Comparison of ENCODE assay signal across 25 cellular contexts in the genomic region with DNA sequence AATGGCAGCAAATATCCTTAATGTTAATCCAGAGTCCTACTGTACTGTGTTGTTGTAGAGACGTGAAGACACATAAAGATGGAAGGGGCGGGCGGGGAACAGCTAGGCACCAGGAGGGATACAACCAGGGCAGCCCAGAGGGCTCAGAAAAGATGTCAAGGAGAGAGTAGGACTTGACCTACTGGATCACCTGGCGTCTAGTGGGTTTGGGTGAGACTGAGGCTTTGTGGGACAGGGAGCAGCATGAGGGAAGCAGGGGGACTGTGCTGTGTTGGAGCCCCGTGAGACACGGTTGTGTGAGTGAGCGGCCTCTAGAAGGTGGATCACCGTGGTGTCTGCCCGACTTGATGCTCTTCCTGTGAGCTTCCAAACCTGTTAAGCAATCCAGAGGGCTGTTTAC.
DNase-seq lines count a peak whose midpoint lies in the region; ATAC-seq, FAIRE-seq and TF ChIP-seq lines count a peak whose summit lies in the region.
"Had no signal": no experiment of that assay in that cellular context is flagged by ENCODE, and none has a peak within 500 bp of the region (broad histone marks: within the 10 kb centered on the region; RNA-seq: fewer than 3 reads in every experiment).

No MANE protein-coding gene starts in this region.

- BruUV-seq in PC-3 (replicated peaks; lab: Mats Ljungman, UMichigan), result no TSS peak

- H2BK15ac ChIP-seq in mesenchymal stem cell (ENCODE audit: low read depth, poor library complexity, severe bottlenecking), result peak overlapping the region; percentile 90

- H3K36me3 Mint-ChIP-seq in CD14-positive monocyte (peaks cover 14 to 21% of the 10 kb centered on the region in 2 donors), astrocyte (ENCODE audit: low read depth, unreplicated experiment) (peaks cover 2% of the 10 kb centered on the region)
- H3K36me3 Mint-ChIP-seq: CD4-positive, CD25-positive, alpha-beta regulatory T cell; CD8-positive, alpha-beta T cell had no signal

- H3K27me3 ChIP-seq in astrocyte (ENCODE audit: insufficient read depth, low read length) (no peaks in the 10 kb centered on the region), mesenchymal stem cell (ENCODE audit: control insufficient read depth in 1 of 2, insufficient read depth in 1 of 2, low read length in 2 of 2) (no peaks in the 10 kb centered on the region), PC-3 (ENCODE audit: low read length) (no peaks in the 10 kb centered on the region)
- H3K27me3 ChIP-seq: BE2C; BLaER1 treated with 17β-estradiol and CSF1 and Interleukin-3, amounts not matched to agents 10 nM and 100 nM had no signal

- H3K4me3 ChIP-seq in astrocyte (ENCODE audit: insufficient read depth, low read depth, low read length), result no peak overlapping the region
- H3K4me3 ChIP-seq in mesenchymal stem cell (ENCODE audit: insufficient read depth in 1 of 2, low read depth in 1 of 2, low read length in 2 of 2), result no peak overlapping the region
- no peak overlapping the region for H3K4me3 ChIP-seq in PC-3 (ENCODE audit: low read length)
- H3K4me3 ChIP-seq: A549; BLaER1 treated with 17β-estradiol and CSF1 and Interleukin-3, amounts not matched to agents 10 nM and 100 nM; GM23248 had no signal

- TF ChIP-seq CTCF in CD14-positive monocyte (IDR thresholded peaks at IDR 0.05), result no peak
- TF ChIP-seq CTCF in astrocyte (IDR thresholded peaks at IDR 0.05; ENCODE audit: insufficient read depth, low read depth, low read length), result no peak
- TF ChIP-seq CTCF in PC-3 (conservative IDR thresholded peaks at IDR 0.05; ENCODE audit: low read depth, low read length), result no peak

- peaks cover 3% of the 10 kb centered on the region for H3K79me1 ChIP-seq in mesenchymal stem cell (replicated peaks; ENCODE audit: low read length, poor library complexity, severe bottlenecking)

- H4K20me1 ChIP-seq in astrocyte (ENCODE audit: insufficient read depth, low read length), result no peaks in the 10 kb centered on the region
- no peaks in the 10 kb centered on the region for H4K20me1 ChIP-seq in PC-3 (ENCODE audit: low read length)
- H4K20me1 ChIP-seq: BLaER1 treated with 17β-estradiol and CSF1 and Interleukin-3, amounts not matched to agents 10 nM and 100 nM had no signal

- DNase-seq in CD14-positive monocyte (ENCODE audit: low spot score), result no peak
- no peak for DNase-seq in astrocyte (ENCODE audit: low read depth)
- no peak for DNase-seq in mesenchymal stem cell
- DNase-seq in ureter (ENCODE audit: low spot score), result peak; percentile 20
- DNase-seq in sciatic nerve (ENCODE audit: low spot score), result no peak
- no peak for DNase-seq in C1 segment of cervical spinal cord (lab: John Stamatoyannopoulos, UW)
- no peak for DNase-seq in PC-3
- DNase-seq: 8988T; ACHN; AML-193; BE2C; Caco-2; CD4-positive, CD25-positive, alpha-beta regulatory T cell; DMS153; DND-41; GM23248; H7 had no signal

- no peaks in the 10 kb centered on the region for H3F3A ChIP-seq in PC-3 (ENCODE audit: low read length, unreplicated experiment)

- peak overlapping the region; percentile 33 to 96 for H2BK12ac ChIP-seq in mesenchymal stem cell (ENCODE audit: low read length in 2 of 2)

- no peak overlapping the region for H3K27ac ChIP-seq in astrocyte (ENCODE audit: low read depth, low read length)
- no peak overlapping the region for H3K27ac ChIP-seq in mesenchymal stem cell (ENCODE audit: low read length, poor library complexity, severe bottlenecking)
- no peak overlapping the region for H3K27ac ChIP-seq in PC-3 (ENCODE audit: low read length)
- H3K27ac ChIP-seq: A549; BLaER1 treated with 17β-estradiol and CSF1 and Interleukin-3, amounts not matched to agents 10 nM and 100 nM; GM23248 had no signal

- H3K4me1 Mint-ChIP-seq in CD14-positive monocyte (peaks cover 86% of the 10 kb centered on the region), astrocyte (ENCODE audit: low read depth, unreplicated experiment) (peaks cover 49% of the 10 kb centered on the region)
- H3K4me1 Mint-ChIP-seq: CD4-positive, CD25-positive, alpha-beta regulatory T cell had no signal

- H3K4me1 ChIP-seq in astrocyte (ENCODE audit: insufficient read depth, low read length), result peaks cover 27% of the 10 kb centered on the region
- peaks cover 9% of the 10 kb centered on the region for H3K4me1 ChIP-seq in mesenchymal stem cell (ENCODE audit: control insufficient read depth, insufficient read depth, low read depth, low read length)
- H3K4me1 ChIP-seq in PC-3 (ENCODE audit: insufficient read depth, low read length), result peaks cover 9% of the 10 kb centered on the region; the same call in 1 of the 2 replicates
- H3K4me1 ChIP-seq: A549, BE2C, Caco-2 had no signal

- POLR2A ChIA-PET in PC-3 (lab: Charles Lee; ENCODE audit: unreplicated experiment), result no interaction called here

- H3K27ac Mint-ChIP-seq in CD14-positive monocyte, result peak overlapping the region in 4 of 7 donors; percentile 10 to 59 (median 36)
- peak overlapping the region; percentile 54 for H3K27ac Mint-ChIP-seq in astrocyte (ENCODE audit: unreplicated experiment)
- H3K27ac Mint-ChIP-seq: CD4-positive, CD25-positive, alpha-beta regulatory T cell; CD8-positive, alpha-beta T cell had no signal

- peak overlapping the region in 1 of 2 experiments; percentile 82 for H3K4ac ChIP-seq in mesenchymal stem cell (ENCODE audit: low read depth in 1 of 2, low read length in 2 of 2)

- 94% methylated on average over 9 of the region's 9 CpGs for WGBS in mesenchymal stem cell

- H3K9me3 Mint-ChIP-seq in CD14-positive monocyte (peaks cover 0 to 2% (median 0%) of the 10 kb centered on the region in 7 donors), astrocyte (ENCODE audit: unreplicated experiment) (peaks cover 3% of the 10 kb centered on the region)
- H3K9me3 Mint-ChIP-seq: CD8-positive, alpha-beta T cell had no signal

- peak overlapping the region; percentile 56 to 93 for H3K18ac ChIP-seq in mesenchymal stem cell (ENCODE audit: low read depth in 1 of 2, low read length in 2 of 2)

- intact Hi-C loops in CD14-positive monocyte (cut with micrococcal nuclease) (loop anchor here in 1 of 2 donors (5.0 kb wide), 1 partner anchor 87 kb away; no protein-coding TSS in a partner anchor), sciatic nerve (cut with DNase I) (no loop called here), PC-3 (cut with micrococcal nuclease) (no loop called here)

- H3K9me3 ChIP-seq in astrocyte (ENCODE audit: insufficient read depth, low read depth, low read length), result no peaks in the 10 kb centered on the region
- peaks cover under 1% of the 10 kb centered on the region for H3K9me3 ChIP-seq in mesenchymal stem cell (ENCODE audit: control insufficient read depth, low read length)
- H3K9me3 ChIP-seq in PC-3 (ENCODE audit: low read length), result no peaks in the 10 kb centered on the region
- H3K9me3 ChIP-seq: BE2C, Caco-2 had no signal

- FAIRE-seq in astrocyte (lab: Jason Lieb, UNC), result no peak
- FAIRE-seq: A549, G401.6, GM12892, GM19239, H1 had no signal

- H3K4me2 ChIP-seq in astrocyte (ENCODE audit: low read length) (no peak overlapping the region), mesenchymal stem cell (ENCODE audit: low read length, poor library complexity, severe bottlenecking) (no peak overlapping the region), PC-3 (ENCODE audit: low read length) (no peak overlapping the region)
- H3K4me2 ChIP-seq: A549 had no signal

- no peak overlapping the region for H3K23ac ChIP-seq in mesenchymal stem cell (ENCODE audit: low read length in 2 of 2)

- H3K27me3 Mint-ChIP-seq in CD14-positive monocyte (ENCODE audit: low read depth in 3 of 3) (no peaks in the 10 kb centered on the region), astrocyte (ENCODE audit: low read depth, unreplicated experiment) (no peaks in the 10 kb centered on the region)

- no peaks in the 10 kb centered on the region for H3K36me3 ChIP-seq in astrocyte (ENCODE audit: insufficient read depth, low read length)
- H3K36me3 ChIP-seq in mesenchymal stem cell (ENCODE audit: control insufficient read depth in 1 of 2, insufficient read depth in 2 of 2, low read depth in 1 of 2, low read length in 2 of 2), result no peaks in the 10 kb centered on the region
- no peaks in the 10 kb centered on the region for H3K36me3 ChIP-seq in PC-3 (ENCODE audit: low read depth, low read length)
- H3K36me3 ChIP-seq: BE2C had no signal

- CTCF ChIA-PET in PC-3 (lab: Charles Lee), result no interaction called here

- no peaks in the 10 kb centered on the region for H3K9me2 ChIP-seq in PC-3 (replicated peaks; ENCODE audit: low read length)

- peaks cover 2% of the 10 kb centered on the region for H3K79me2 ChIP-seq in astrocyte (ENCODE audit: insufficient read depth, low read length)
- H3K79me2 ChIP-seq in PC-3 (ENCODE audit: low read length), result no peaks in the 10 kb centered on the region

- H2BK120ac ChIP-seq in mesenchymal stem cell (ENCODE audit: low read depth, low read length), result peak overlapping the region; percentile 66

- no peak for ATAC-seq in sciatic nerve
- ATAC-seq in PC-3, result no peak
- ATAC-seq: A549; CD8-positive, alpha-beta T cell; HCT116 had no signal

- peak overlapping the region; percentile 85 for H4K8ac ChIP-seq in mesenchymal stem cell (ENCODE audit: low read length)

- H3K9ac ChIP-seq in astrocyte (ENCODE audit: low read length) (no peak overlapping the region), mesenchymal stem cell (ENCODE audit: low read length) (no peak overlapping the region), PC-3 (ENCODE audit: low read length) (no peak overlapping the region)
- H3K9ac ChIP-seq: BLaER1 treated with 17β-estradiol and CSF1 and Interleukin-3, amounts not matched to agents 10 nM and 100 nM; GM23248 had no signal

- no peak overlapping the region for H2AFZ ChIP-seq in astrocyte (ENCODE audit: low read depth, low read length)
- no peak overlapping the region for H2AFZ ChIP-seq in mesenchymal stem cell (ENCODE audit: low read depth, low read length)
- H2AFZ ChIP-seq in PC-3 (ENCODE audit: low read length), result no peak overlapping the region
- H2AFZ ChIP-seq: GM23248 had no signal

- H4K91ac ChIP-seq in mesenchymal stem cell (ENCODE audit: low read length), result peak overlapping the region; percentile 93

- H2AK5ac ChIP-seq in mesenchymal stem cell (ENCODE audit: low read length, severe bottlenecking), result no peak overlapping the region

- H3K4me3 Mint-ChIP-seq in CD14-positive monocyte (no peak overlapping the region), astrocyte (ENCODE audit: unreplicated experiment) (no peak overlapping the region)
- H3K4me3 Mint-ChIP-seq: CD4-positive, CD25-positive, alpha-beta regulatory T cell; CD8-positive, alpha-beta T cell had no signal

- peak overlapping the region in 1 of 2 experiments; percentile 19 for H3K14ac ChIP-seq in mesenchymal stem cell (ENCODE audit: low read length in 2 of 2)

- no peak overlapping the region for H2BK5ac ChIP-seq in mesenchymal stem cell (ENCODE audit: low read depth, low read length, poor library complexity, severe bottlenecking)
